Comparison of ENCODE assay signal across 1 cellular context in genomic region chr4:48909697-48910096, GRCh38.
TF ChIP-seq lines count a peak whose summit lies in the region.

No MANE protein-coding gene starts in this region.

TF ChIP-seq in K562, 482 proteins besides CTCF, POLR2A, EP300 and RAD21 (continued from another document):
- TF ChIP-seq NR0B1 (IDR thresholded peaks at IDR 0.05; ENCODE audit: partially characterized antibody) = no peak
- TF ChIP-seq CTBP1 (IDR thresholded peaks at IDR 0.05; ENCODE audit: borderline replicate concordance) = 0 out of 2 replicates have a peak, but pooled peaks have one; percentile 15
- TF ChIP-seq CC2D1A (IDR thresholded peaks at IDR 0.05) = no peak
- no peak for TF ChIP-seq CHD2 (IDR thresholded peaks at IDR 0.05; ENCODE audit: low read depth, low read length)
- TF ChIP-seq IFI16 (CRISPR knock-in tag; IDR thresholded peaks at IDR 0.05) = no peak
- TF ChIP-seq BCL6 (CRISPR knock-in tag; IDR thresholded peaks at IDR 0.05) = no peak
- TF ChIP-seq NFE2 (IDR thresholded peaks at IDR 0.05; ENCODE audit: low read depth) = peak; percentile 42; the same call in 1 of the 2 replicates
- peak; percentile 58; the same call in 1 of the 2 replicates for TF ChIP-seq SMARCA4 (IDR thresholded peaks at IDR 0.05)
- no peak for TF ChIP-seq ZC3H4 (CRISPR knock-in tag; IDR thresholded peaks at IDR 0.05; ENCODE audit: borderline replicate concordance)
- no peak for TF ChIP-seq NKRF (IDR thresholded peaks at IDR 0.05; ENCODE audit: borderline replicate concordance)
- peak in 1 of 2 experiments; percentile 13; a peak in 2 of 4 replicates for TF ChIP-seq NRF1 (conservative IDR thresholded peaks at IDR 0.05 in 1 of 2, IDR thresholded peaks at IDR 0.05 in 1 of 2)
- TF ChIP-seq MCM7 (IDR thresholded peaks at IDR 0.05) = no peak
- TF ChIP-seq FOS (IDR thresholded peaks at IDR 0.05; ENCODE audit: extremely low read depth, insufficient read length) = peak; percentile 19
- TF ChIP-seq SMARCE1 (IDR thresholded peaks at IDR 0.05) = peak; percentile 72
- TF ChIP-seq E4F1 (CRISPR knock-in tag; IDR thresholded peaks at IDR 0.05; ENCODE audit: borderline replicate concordance) = no peak
- TF ChIP-seq ZFP1 (CRISPR knock-in tag; IDR thresholded peaks at IDR 0.05) = no peak
- TF ChIP-seq CXXC5 (CRISPR knock-in tag; IDR thresholded peaks at IDR 0.05) = no peak
- no peak for TF ChIP-seq ZNF282 (CRISPR knock-in tag; IDR thresholded peaks at IDR 0.05)
- TF ChIP-seq CREB1 (IDR thresholded peaks at IDR 0.05) = no peak
- TF ChIP-seq CREB1 (CRISPR knock-in tag; IDR thresholded peaks at IDR 0.05) = no peak
- no peak for TF ChIP-seq CHCHD3 (CRISPR knock-in tag; IDR thresholded peaks at IDR 0.05)
- no peak for TF ChIP-seq GTF2A2 (tag; IDR thresholded peaks at IDR 0.05)
- no peak for TF ChIP-seq MBD2 (IDR thresholded peaks at IDR 0.05; ENCODE audit: borderline replicate concordance, low read depth)
- 0 out of 4 replicates have a peak, but pooled peaks of 1 of the 2 experiments have one; percentile 45 for TF ChIP-seq UBTF (IDR thresholded peaks at IDR 0.05; ENCODE audit: borderline replicate concordance in 1 of 2, low read depth in 2 of 2, low read length in 2 of 2)
- TF ChIP-seq ZNF444 (CRISPR knock-in tag; IDR thresholded peaks at IDR 0.05) = no peak
- peak; percentile 93 for TF ChIP-seq FOSL1 (tag; conservative IDR thresholded peaks at IDR 0.05)
- no peak for TF ChIP-seq ZBTB17 (CRISPR knock-in tag; IDR thresholded peaks at IDR 0.05)
- TF ChIP-seq TRIM28 (IDR thresholded peaks at IDR 0.05) = no peak
- no peak for TF ChIP-seq TCF7L2 (IDR thresholded peaks at IDR 0.05; ENCODE audit: low read depth, low read length)
